Comparison of ENCODE assay signal across 1 cellular context in genomic region chr21:39634507-39634906, GRCh38.
TF ChIP-seq lines count a peak whose summit lies in the region.

No MANE protein-coding gene starts in this region.

TF ChIP-seq in IMR-90, 13 proteins besides CTCF, POLR2A, EP300 and RAD21 (continued from another document):
- TF ChIP-seq, protein P1, sequence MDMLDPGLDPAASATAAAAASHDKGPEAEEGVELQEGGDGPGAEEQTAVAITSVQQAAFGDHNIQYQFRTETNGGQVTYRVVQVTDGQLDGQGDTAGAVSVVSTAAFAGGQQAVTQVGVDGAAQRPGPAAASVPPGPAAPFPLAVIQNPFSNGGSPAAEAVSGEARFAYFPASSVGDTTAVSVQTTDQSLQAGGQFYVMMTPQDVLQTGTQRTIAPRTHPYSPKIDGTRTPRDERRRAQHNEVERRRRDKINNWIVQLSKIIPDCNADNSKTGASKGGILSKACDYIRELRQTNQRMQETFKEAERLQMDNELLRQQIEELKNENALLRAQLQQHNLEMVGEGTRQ (IDR thresholded peaks at IDR 0.05; ENCODE audit: low read depth, low read length): no peak
- no peak for TF ChIP-seq NFE2L2 (IDR thresholded peaks at IDR 0.05; ENCODE audit: low read depth, low read length)
- TF ChIP-seq RCOR1 (IDR thresholded peaks at IDR 0.05; ENCODE audit: insufficient replicate concordance, low read length): no peak
- no peak for TF ChIP-seq MAFK (IDR thresholded peaks at IDR 0.05; ENCODE audit: low read depth, low read length)
- no peak for TF ChIP-seq RFX5 (IDR thresholded peaks at IDR 0.05; ENCODE audit: low read depth, low read length)
- TF ChIP-seq CHD1 (IDR thresholded peaks at IDR 0.05; ENCODE audit: low read depth, low read length): no peak
- TF ChIP-seq CEBPB (IDR thresholded peaks at IDR 0.05; ENCODE audit: low read depth, low read length): no peak
- TF ChIP-seq SMC3 (IDR thresholded peaks at IDR 0.05; ENCODE audit: low read depth, low read length): no peak
- no peak for TF ChIP-seq ELK1 (IDR thresholded peaks at IDR 0.05; ENCODE audit: borderline replicate concordance, low read depth, low read length)
